ENCODE assay signal across 26 cellular contexts in genomic region chr9:79671558-79671957, GRCh38.
A peak's percentile ranks its signal among the peaks of the same experiment; 100 is the strongest.
DNase-seq lines count a peak whose midpoint lies in the region; FAIRE-seq and TF ChIP-seq lines count a peak whose summit lies in the region.
"Had no signal": no experiment of that assay in that cellular context is flagged by ENCODE, and none has a peak within 500 bp of the region (broad histone marks: within the 10 kb centered on the region; RNA-seq: fewer than 3 reads in every experiment).

No MANE protein-coding gene starts in this region.

- no peak overlapping the region for H3K27ac ChIP-seq in breast epithelium
- H3K27ac ChIP-seq in mesenchymal stem cell (ENCODE audit: low read length, poor library complexity, severe bottlenecking) = peak overlapping the region; percentile 38
- H3K27ac ChIP-seq: adrenal gland, right lobe of liver, SK-N-MC, transverse colon had no signal

- H3K4me1 Mint-ChIP-seq in MCF 10A (ENCODE audit: insufficient read depth, unreplicated experiment) = peaks cover 19% of the 10 kb centered on the region

- H3K14ac ChIP-seq in mesenchymal stem cell (ENCODE audit: low read length in 2 of 2) = no peak overlapping the region

- TF ChIP-seq POLR2A in breast epithelium (IDR thresholded peaks at IDR 0.05) = no peak

- H4K8ac ChIP-seq in mesenchymal stem cell (ENCODE audit: low read length) = no peak overlapping the region

- no peak overlapping the region for H2BK12ac ChIP-seq in mesenchymal stem cell (ENCODE audit: low read length in 2 of 2)

- H3K4me3 ChIP-seq in breast epithelium (no peak overlapping the region), bronchial epithelial cell (ENCODE audit: low read depth, low read length) (no peak overlapping the region), mesenchymal stem cell (ENCODE audit: insufficient read depth in 1 of 2, low read depth in 1 of 2, low read length in 2 of 2) (no peak overlapping the region)
- H3K4me3 ChIP-seq: adrenal gland, right lobe of liver, SK-N-MC, transverse colon had no signal

- H3K23ac ChIP-seq in mesenchymal stem cell (ENCODE audit: low read length in 2 of 2) = no peak overlapping the region

- no peak overlapping the region for H2BK120ac ChIP-seq in mesenchymal stem cell (ENCODE audit: low read depth, low read length)

- no peaks in the 10 kb centered on the region for H3K9me3 Mint-ChIP-seq in MCF 10A (ENCODE audit: unreplicated experiment)
- H3K9me3 Mint-ChIP-seq: activated CD4-positive, alpha-beta T cell treated with anti-CD3 and anti-CD28 coated beads, Interleukin-2, amount 10 ng/mL, durations not matched to agents 24 days and 14 days; activated T-cell treated with anti-CD3 and anti-CD28 coated beads, Interleukin-2, amount 50 U/mL, for 4 hours; CD4-positive, alpha-beta memory T cell; dendritic cell treated with granulocyte-macrophage colony-stimulating factor and Interleukin-4, amounts not matched to agents 40 ng/mL and 50 ng/mL, for 4 days; nephron had no signal

- no peak for FAIRE-seq in bronchial epithelial cell (lab: Jason Lieb, UNC)
- FAIRE-seq: endometrium, H1 had no signal

- H3K4me3 Mint-ChIP-seq in MCF 10A (ENCODE audit: unreplicated experiment) = no peak overlapping the region
- H3K4me3 Mint-ChIP-seq: activated CD4-positive, alpha-beta T cell treated with anti-CD3 and anti-CD28 coated beads, Interleukin-2, amount 10 ng/mL, durations not matched to agents 24 days and 14 days; activated T-cell treated with anti-CD3 and anti-CD28 coated beads, Interleukin-2, amount 50 U/mL, for 4 hours; dendritic cell treated with granulocyte-macrophage colony-stimulating factor and Interleukin-4, amounts not matched to agents 40 ng/mL and 50 ng/mL, for 4 days; nephron had no signal

- H2BK15ac ChIP-seq in mesenchymal stem cell (ENCODE audit: low read depth, poor library complexity, severe bottlenecking) = no peak overlapping the region

- 57% methylated on average over 2 of the region's 2 CpGs for WGBS in mesenchymal stem cell

- intact Hi-C loops in MCF 10A (cut with micrococcal nuclease) (loop anchor here (10.0 kb wide), 1 partner anchor 97 kb away; the partner anchor contains the start of gene TLE4), breast epithelium (cut with DNase I; ENCODE audit: low total_unique reads) (no loop called here)

- no peak overlapping the region for H2AK5ac ChIP-seq in mesenchymal stem cell (ENCODE audit: low read length, severe bottlenecking)

- no peak overlapping the region for H3K18ac ChIP-seq in mesenchymal stem cell (ENCODE audit: low read depth in 1 of 2, low read length in 2 of 2)

- POLR2A ChIA-PET in MCF 10A (lab: Yijun Ruan, JAX) = interaction anchor here (0.6 to 1.9 kb wide), 4 partner anchors 33 to 193 kb away, joined by 3 to 9 read pairs (median 4); partner anchors contain the start of gene TLE4

- H2BK5ac ChIP-seq in mesenchymal stem cell (ENCODE audit: low read depth, low read length, poor library complexity, severe bottlenecking) = no peak overlapping the region

- no peak overlapping the region for H2AFZ ChIP-seq in mesenchymal stem cell (ENCODE audit: low read depth, low read length)

- H3K36me3 Mint-ChIP-seq in MCF 10A (ENCODE audit: insufficient read depth, unreplicated experiment) = no peaks in the 10 kb centered on the region

- no peak for TF ChIP-seq CTCF in MCF 10A (IDR thresholded peaks at IDR 0.05; ENCODE audit: unreplicated experiment)
- TF ChIP-seq CTCF in breast epithelium (IDR thresholded peaks at IDR 0.05) = no peak
- no peak for TF ChIP-seq CTCF in bronchial epithelial cell (IDR thresholded peaks at IDR 0.05; ENCODE audit: insufficient read depth, low read length, severe bottlenecking)

- H3K27me3 Mint-ChIP-seq in MCF 10A (ENCODE audit: insufficient read depth, unreplicated experiment) = no peaks in the 10 kb centered on the region
- H3K27me3 Mint-ChIP-seq: activated CD4-positive, alpha-beta T cell treated with anti-CD3 and anti-CD28 coated beads, Interleukin-2, amount 10 ng/mL, durations not matched to agents 24 days and 14 days; CD4-positive, alpha-beta memory T cell; dendritic cell treated with granulocyte-macrophage colony-stimulating factor and Interleukin-4, amounts not matched to agents 40 ng/mL and 50 ng/mL, for 4 days had no signal

- DNase-seq in MCF 10A (ENCODE audit: unreplicated experiment) (no peak), breast epithelium (ENCODE audit: low spot score in 2 of 2) (no peak), bronchial epithelial cell (ENCODE audit: low read depth) (peak; percentile 77), mesenchymal stem cell (peak; percentile 48), SIG-M5 treated with dmso at 0.1 percent for 504 hours (lab: John Stamatoyannopoulos, UW; ENCODE audit: unreplicated experiment) (no peak), NCI-H510A treated with DMSO at 0.1 percent for 48 hours (lab: John Stamatoyannopoulos, UW) (no peak), DMS153 (lab: John Stamatoyannopoulos, UW) (no peak), cerebellar nuclear complex (lab: John Stamatoyannopoulos, UW) (no peak)
- DNase-seq: 8988T; activated CD4-positive, alpha-beta T cell treated with anti-CD3 and anti-CD28 coated beads, Interleukin-2, amount 10 ng/mL, durations not matched to agents 24 days and 14 days; activated T-cell treated with anti-CD3 and anti-CD28 coated beads, Interleukin-2, amount 50 U/mL, for 4 hours; adrenal gland; AML-193; CD4-positive, alpha-beta memory T cell; GF-D8; NCI-H1694 treated with DMSO at 0.1 percent for 48 hours; NCI-H69; right lobe of liver; stimulated activated CD4-positive, alpha-beta T cell treated with anti-CD3 and anti-CD28 coated beads, Interleukin-15, amount 100 ng/mL, for 24 hours; T-helper 2 cell; transverse colon had no signal

- CTCF ChIA-PET in MCF 10A (lab: Yijun Ruan, JAX) = no interaction called here

- H3K4ac ChIP-seq in mesenchymal stem cell (ENCODE audit: low read depth in 1 of 2, low read length in 2 of 2) = no peak overlapping the region

- H3K9ac ChIP-seq in mesenchymal stem cell (ENCODE audit: low read length) = no peak overlapping the region

- no peak overlapping the region for H3K4me2 ChIP-seq in mesenchymal stem cell (ENCODE audit: low read length, poor library complexity, severe bottlenecking)

- no peaks in the 10 kb centered on the region for H3K27me3 ChIP-seq in breast epithelium
- H3K27me3 ChIP-seq in bronchial epithelial cell (ENCODE audit: control insufficient read depth, insufficient read depth, low read length) = no peaks in the 10 kb centered on the region
- no peaks in the 10 kb centered on the region for H3K27me3 ChIP-seq in mesenchymal stem cell (ENCODE audit: control insufficient read depth in 1 of 2, insufficient read depth in 1 of 2, low read length in 2 of 2)
- H3K27me3 ChIP-seq: adrenal gland, right lobe of liver, transverse colon had no signal

- H3K36me3 ChIP-seq in breast epithelium = no peaks in the 10 kb centered on the region
- H3K36me3 ChIP-seq in bronchial epithelial cell (ENCODE audit: control insufficient read depth, insufficient read depth, low read length) = no peaks in the 10 kb centered on the region
- H3K36me3 ChIP-seq in mesenchymal stem cell (ENCODE audit: control insufficient read depth in 1 of 2, insufficient read depth in 2 of 2, low read depth in 1 of 2, low read length in 2 of 2) = peaks cover 0 to 4% of the 10 kb centered on the region in 2 experiments
- H3K36me3 ChIP-seq: adrenal gland, right lobe of liver, transverse colon had no signal

- H3K27ac Mint-ChIP-seq in MCF 10A (ENCODE audit: low read depth, unreplicated experiment) = peak overlapping the region; percentile 83
- H3K27ac Mint-ChIP-seq: activated CD4-positive, alpha-beta T cell treated with anti-CD3 and anti-CD28 coated beads, Interleukin-2, amount 10 ng/mL, durations not matched to agents 24 days and 14 days; dendritic cell treated with granulocyte-macrophage colony-stimulating factor and Interleukin-4, amounts not matched to agents 40 ng/mL and 50 ng/mL, for 4 days had no signal

- no TSS peak for BruUV-seq in MCF 10A (replicated peaks; lab: Mats Ljungman, UMichigan)

- no peaks in the 10 kb centered on the region for H3K9me3 ChIP-seq in breast epithelium
- no peaks in the 10 kb centered on the region for H3K9me3 ChIP-seq in mesenchymal stem cell (ENCODE audit: control insufficient read depth, low read length)
- H3K9me3 ChIP-seq: adrenal gland, right lobe of liver, transverse colon had no signal

- H3K79me1 ChIP-seq in mesenchymal stem cell (replicated peaks; ENCODE audit: low read length, poor library complexity, severe bottlenecking) = peaks cover 36% of the 10 kb centered on the region

- H4K91ac ChIP-seq in mesenchymal stem cell (ENCODE audit: low read length) = no peak overlapping the region

- H3K4me1 ChIP-seq in breast epithelium (no peaks in the 10 kb centered on the region), mesenchymal stem cell (ENCODE audit: control insufficient read depth, insufficient read depth, low read depth, low read length) (peaks cover 2% of the 10 kb centered on the region)
- H3K4me1 ChIP-seq: adrenal gland, transverse colon had no signal

Comparison
In these comparisons a context has a peak if more than half of its experiments do, and no peak if none do; other contexts are left out.
1. DNase-seq: peak in bronchial epithelial cell (single experiment) and mesenchymal stem cell (single experiment); none in MCF 10A (single experiment), breast epithelium (0 of 2), SIG-M5 treated with dmso at 0.1 percent for 504 hours (single experiment), NCI-H510A treated with DMSO at 0.1 percent for 48 hours (single experiment), DMS153 (single experiment) and cerebellar nuclear complex (0 of 2).